In genomic region chr2:100891911-100892642, GRCh38 we compare ENCODE assay signal across 1 cellular context.
A peak's percentile ranks its signal among the peaks of the same experiment; 100 is the strongest.
TF ChIP-seq lines count a peak whose summit lies in the region.

No MANE protein-coding gene starts in this region.

TF ChIP-seq in SK-N-SH, 30 proteins besides CTCF, POLR2A, EP300 and RAD21 (continued from another document):
- TF ChIP-seq PBX3 (IDR thresholded peaks at IDR 0.05): peak; percentile 82
- TF ChIP-seq TCF12 (IDR thresholded peaks at IDR 0.05): peak; percentile 65
- TF ChIP-seq JUND (IDR thresholded peaks at IDR 0.05): peak; percentile 55
- no peak for TF ChIP-seq REST (IDR thresholded peaks at IDR 0.05; ENCODE audit: low read depth, low read length)
- TF ChIP-seq IRF3 (IDR thresholded peaks at IDR 0.05; ENCODE audit: low read depth, low read length): no peak
